In genomic region chr19:39212377-39212742, GRCh38 we compare ENCODE assay signal across 8 cellular contexts.
A peak's percentile ranks its signal among the peaks of the same experiment; 100 is the strongest.
DNase-seq lines count a peak whose midpoint lies in the region; ATAC-seq, FAIRE-seq and TF ChIP-seq lines count a peak whose summit lies in the region.

No MANE protein-coding gene starts in this region.

- no peak for ATAC-seq in GM21526 (IDR thresholded peaks at IDR 0.05; ENCODE audit: low FRiP score, unreplicated experiment)

- no peaks in the 10 kb centered on the region for H3K36me3 ChIP-seq in brain microvascular endothelial cell (replicated peaks)
- no peaks in the 10 kb centered on the region for H3K36me3 ChIP-seq in neutrophil

- TF ChIP-seq CTCF in brain microvascular endothelial cell (IDR thresholded peaks at IDR 0.05; ENCODE audit: low read depth, low read length, missing control alignments) (peak; percentile 54), neutrophil (IDR thresholded peaks at IDR 0.05) (peak; percentile 55)

- H3K27me3 ChIP-seq in brain microvascular endothelial cell (replicated peaks): no peaks in the 10 kb centered on the region
- H3K27me3 ChIP-seq in neutrophil: peaks cover 3% of the 10 kb centered on the region

- H3K4me3 ChIP-seq in brain microvascular endothelial cell (ENCODE audit: low read depth, low read length) (no peak overlapping the region), neutrophil (ENCODE audit: low read depth in 1 of 2, low read length in 1 of 2) (no peak overlapping the region)

- H3K27ac ChIP-seq in brain microvascular endothelial cell (no peak overlapping the region), neutrophil (no peak overlapping the region)

- in situ Hi-C loops in brain microvascular endothelial cell (cut with HindIII; ENCODE audit: low pct_ligation_motif_present, low sequenced_read_pairs): no loop called here

- no peak for FAIRE-seq in H54 (lab: Jason Lieb, UNC)

- H3K9me3 ChIP-seq in neutrophil: no peaks in the 10 kb centered on the region

- no peak for TF ChIP-seq POLR2A in H54 (IDR thresholded peaks at IDR 0.05; ENCODE audit: low read depth, low read length)

- no peaks in the 10 kb centered on the region for H3K4me1 ChIP-seq in neutrophil (ENCODE audit: control insufficient read depth in 1 of 2, insufficient read depth in 1 of 2, low read depth in 1 of 2, low read length in 1 of 2)

- DNase-seq in NOMO-1 (lab: John Stamatoyannopoulos, UW; ENCODE audit: unreplicated experiment in 2 of 2) (peak; percentile 9 to 26), NOMO-1 treated with dmso at 0.1 percent for 144 hours (lab: John Stamatoyannopoulos, UW; ENCODE audit: unreplicated experiment) (no peak), T-helper 9 cell (peak; percentile 46), brain microvascular endothelial cell (peak; percentile 12), KG1 (lab: John Stamatoyannopoulos, UW) (no peak), H54 (ENCODE audit: insufficient read length, low spot score) (no peak)

Comparison
In these comparisons a context has a peak if more than half of its experiments do, and no peak if none do; other contexts are left out.
1. DNase-seq: peak in NOMO-1 (2 of 2), T-helper 9 cell (single experiment) and brain microvascular endothelial cell (single experiment); none in NOMO-1 treated with dmso at 0.1 percent for 144 hours (single experiment), KG1 (single experiment) and H54 (single experiment).